ENCODE assay signal across 8 cellular contexts in the genomic region with DNA sequence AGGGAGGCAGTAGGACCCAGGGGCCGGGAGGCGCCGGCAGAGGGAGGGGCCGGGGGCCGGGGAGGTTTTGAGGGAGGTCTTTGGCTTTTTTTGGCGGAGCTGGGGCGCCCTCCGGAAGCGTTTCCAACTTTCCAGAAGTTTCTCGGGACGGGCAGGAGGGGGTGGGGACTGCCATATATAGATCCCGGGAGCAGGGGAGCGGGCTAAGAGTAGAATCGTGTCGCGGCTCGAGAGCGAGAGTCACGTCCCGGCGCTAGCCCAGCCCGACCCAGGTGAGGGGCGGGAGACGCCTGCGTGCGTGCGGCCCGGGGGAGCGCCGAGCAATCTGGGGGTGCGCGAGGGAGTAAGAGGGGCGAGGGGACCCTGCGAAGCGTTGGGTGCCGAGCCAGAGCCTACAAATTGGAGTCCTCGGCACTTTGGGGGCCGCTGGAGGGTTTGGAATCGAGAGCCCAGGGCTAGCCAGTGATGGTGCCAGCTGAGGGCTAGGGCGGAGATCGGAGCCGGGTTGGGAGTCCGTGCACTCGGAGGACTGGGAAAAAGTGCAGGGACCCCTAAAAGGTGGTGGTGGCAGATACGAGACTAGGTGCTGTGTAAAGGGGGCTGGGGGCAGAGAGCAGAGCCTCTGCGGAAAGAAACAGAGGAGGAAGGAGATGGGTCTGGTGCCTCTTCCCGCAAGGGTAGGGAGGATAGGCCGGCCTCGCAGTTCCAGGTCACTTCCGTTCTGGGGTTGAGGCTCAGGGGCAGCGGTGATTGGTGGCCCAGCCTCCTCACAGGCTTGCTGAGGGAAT. TPM values are rescaled to one million over a fixed set of nuclear protein-coding genes. Genes with fewer than 3 reads are reported as not detected.
DNase-seq lines count a peak whose midpoint lies in the region; ATAC-seq and TF ChIP-seq lines count a peak whose summit lies in the region.

SERPINH1 (plus strand) TSS at position 206 of the 788 bp plus-strand sequence. CDS start 4,097 bp downstream, outside the sequence.

- H3K9me3 ChIP-seq in ascending aorta = no peaks in the 10 kb centered on the region
- no peaks in the 10 kb centered on the region for H3K9me3 ChIP-seq in right atrium auricular region
- no peaks in the 10 kb centered on the region for H3K9me3 ChIP-seq in psoas muscle

- peak within 1 kb of the TSS; percentile 99 for H3K27ac Mint-ChIP-seq in HFFc6

- H3K36me3 ChIP-seq in ascending aorta = peaks cover 15 to 22% of the 10 kb centered on the region in 2 donors
- peaks cover 16% of the 10 kb centered on the region for H3K36me3 ChIP-seq in right atrium auricular region
- H3K36me3 ChIP-seq in psoas muscle (ENCODE audit: insufficient read depth in 1 of 2, low read depth in 1 of 2) = peaks cover 5 to 13% of the 10 kb centered on the region in 2 donors

- H3K27me3 ChIP-seq in ascending aorta = no peaks in the 10 kb centered on the region
- H3K27me3 ChIP-seq in right atrium auricular region = no peaks in the 10 kb centered on the region
- no peaks in the 10 kb centered on the region for H3K27me3 ChIP-seq in psoas muscle (ENCODE audit: insufficient read depth in 3 of 3, low read length in 2 of 3)

- intact Hi-C loops in T-helper 2 cell treated with Interferon-gamma antibody and Interleukin-4, amounts not matched to agents 100 ng/mL and 5 ng/mL, for 36 hours (cut with micrococcal nuclease) = loop anchor here (1.0 to 10.0 kb wide), 3 partner anchors 105 to 673 kb away; no protein-coding TSS in a partner anchor
- intact Hi-C loops in ascending aorta (cut with DNase I) (loop anchor here (1.0 kb wide), 1 partner anchor 8 kb away; no protein-coding TSS in a partner anchor), psoas muscle (cut with DNase I) (loop anchor here in 1 of 2 donors (10.0 kb wide), 1 partner anchor 143 kb away; no protein-coding TSS in a partner anchor)

- H3K4me3 Mint-ChIP-seq in HFFc6 = peak within 1 kb of the TSS; percentile 99

- H3K9me3 Mint-ChIP-seq in HFFc6 = peaks cover 4% of the 10 kb centered on the region; the same call in 1 of the 2 replicates

- H3K27ac ChIP-seq in ascending aorta (peak within 1 kb of the TSS; percentile 99 to 100), right atrium auricular region (peak within 1 kb of the TSS; percentile 100), psoas muscle (peak within 1 kb of the TSS; percentile 100)

- H3K4me3 ChIP-seq in ascending aorta = peak within 1 kb of the TSS; percentile 80 to 93
- H3K4me3 ChIP-seq in right atrium auricular region = peak within 1 kb of the TSS; percentile 82 to 87
- H3K4me3 ChIP-seq in psoas muscle = peak within 1 kb of the TSS; percentile 99

- TF ChIP-seq CTCF in HFFc6 (IDR thresholded peaks at IDR 0.05) (no peak), ascending aorta (IDR thresholded peaks at IDR 0.05) (no peak), right atrium auricular region (IDR thresholded peaks at IDR 0.05) (no peak), psoas muscle (IDR thresholded peaks at IDR 0.05) (no peak)

- H3K4me1 ChIP-seq in ascending aorta = peaks cover 31 to 71% of the 10 kb centered on the region in 2 donors
- H3K4me1 ChIP-seq in right atrium auricular region = peaks cover 0 to 86% of the 10 kb centered on the region in 2 donors
- H3K4me1 ChIP-seq in psoas muscle = peaks cover 50% of the 10 kb centered on the region

- H3K36me3 Mint-ChIP-seq in HFFc6 (ENCODE audit: low read depth) = peaks cover 37% of the 10 kb centered on the region

- peaks cover 68% of the 10 kb centered on the region for H3K4me1 Mint-ChIP-seq in HFFc6 (ENCODE audit: low read depth)

- peak; percentile 87 to 92 (median 88) for ATAC-seq in psoas muscle

- DNase-seq in GM03348 (ENCODE audit: low spot score) (peak; percentile 92), HFFc6 (peak; percentile 84), NCI-H1092 treated with DMSO at 0.1 percent for 48 hours (lab: John Stamatoyannopoulos, UW) (peak; percentile 78), ascending aorta (ENCODE audit: low spot score in 2 of 2) (peak; percentile 66 to 94), right atrium auricular region (ENCODE audit: low spot score) (peak; percentile 94), psoas muscle (peak; percentile 88 to 93), NCI-H187 treated with DMSO at 0.1 percent for 48 hours (lab: John Stamatoyannopoulos, UW) (no peak)

- 1% methylated on average over 49 to 51 of the region's 51 CpGs for WGBS in psoas muscle, 3 donors

- peaks cover 7% of the 10 kb centered on the region for H3K27me3 Mint-ChIP-seq in HFFc6 (ENCODE audit: insufficient read depth)

RNA-seq across cellular contexts. Expression of gene SERPINH1, which starts in this region (rescaled TPM):
- 100 to 1,000 TPM; 527 to 680 (median 557) TPM for total RNA-seq in HFFc6 (2021; fragmentation: NEBNext Ultra II Directional; extraction: Animal tissue kit (Norgen Biotek cat#: 25700))
- 11.1 and 12.6 TPM in 2 replicates for total RNA-seq in T-helper 2 cell treated with Interferon-gamma antibody and Interleukin-4, amounts not matched to agents 100 ng/mL and 5 ng/mL, for 36 hours
- total RNA-seq in ascending aorta (1,290 TPM), right atrium auricular region (100 to 1,000 TPM; 114 to 195 TPM), psoas muscle (10 to 100 TPM; 27.7 to 43.3 (median 31.3) TPM)
- 10 to 100 TPM; 11.6 to 29.8 (median 15.6) TPM for polyA plus RNA-seq in psoas muscle
